29 cellular contexts compared by ENCODE assay signal in genomic region chr5:75168026-75168750, GRCh38.
"Had no signal": no experiment of that assay in that cellular context is flagged by ENCODE, and none has a peak within 500 bp of the region (broad histone marks: within the 10 kb centered on the region; RNA-seq: fewer than 3 reads in every experiment).

No MANE protein-coding gene starts in this region.

- H3K27ac ChIP-seq: adrenal gland, body of pancreas, breast epithelium had no signal

- H3K27me3 ChIP-seq: adrenal gland, body of pancreas, breast epithelium, MG63 had no signal

- H3K4me1 ChIP-seq: adrenal gland, breast epithelium had no signal

- FAIRE-seq: astrocyte had no signal

- DNase-seq: activated CD4-positive, alpha-beta T cell treated with anti-CD3 and anti-CD28 coated beads, Interleukin-2, amount 10 ng/mL, durations not matched to agents 24 days and 14 days; activated CD4-positive, alpha-beta T cell treated with anti-CD3 and anti-CD28 coated beads, Interleukin-2, amount 50 U/mL, for 4 hours; activated CD8-positive, alpha-beta T cell treated with anti-CD3 and anti-CD28 coated beads for 36 hours; activated gamma-delta T cell; activated naive CD4-positive, alpha-beta T cell treated with anti-CD3 and anti-CD28 coated beads for 36 hours; activated T-cell treated with anti-CD3 and anti-CD28 coated beads, Interleukin-2, amount 50 U/mL, for 1 hour; activated T-cell treated with anti-CD3 and anti-CD28 coated beads, Interleukin-2, amount 50 U/mL, for 72 hours; adrenal gland; body of pancreas; KG1; MG63; MV-4-11; NCI-H1092 treated with DMSO at 0.1 percent for 48 hours; NCI-H1417; NCI-H146; NCI-H187; NCI-H2029 treated with DMSO at 0.1 percent for 48 hours; NCI-H2107; NCI-H2171; NCI-H510A; NCI-H526 treated with DMSO at 0.1 percent for 48 hours; NCI-H774; RPMI8226; SHP77 treated with DMSO at 0.1 percent for 48 hours; T1000 had no signal

- ATAC-seq: activated CD8-positive, alpha-beta T cell treated with anti-CD3 and anti-CD28 coated beads for 36 hours; activated naive CD4-positive, alpha-beta T cell treated with anti-CD3 and anti-CD28 coated beads, Interleukin-2, amount 50 U/mL, for 72 hours; activated T-cell treated with anti-CD3 and anti-CD28 coated beads, Interleukin-2, amount 50 U/mL, for 72 hours; body of pancreas; Panc1 had no signal

- H3K36me3 ChIP-seq: adrenal gland, breast epithelium, MG63 had no signal

- H3K4me3 ChIP-seq: adrenal gland, body of pancreas, breast epithelium, MG63 had no signal

- H3K9me3 ChIP-seq: adrenal gland, body of pancreas, breast epithelium, MG63 had no signal
